Comparison of ENCODE assay signal across 9 cellular contexts in the genomic region with DNA sequence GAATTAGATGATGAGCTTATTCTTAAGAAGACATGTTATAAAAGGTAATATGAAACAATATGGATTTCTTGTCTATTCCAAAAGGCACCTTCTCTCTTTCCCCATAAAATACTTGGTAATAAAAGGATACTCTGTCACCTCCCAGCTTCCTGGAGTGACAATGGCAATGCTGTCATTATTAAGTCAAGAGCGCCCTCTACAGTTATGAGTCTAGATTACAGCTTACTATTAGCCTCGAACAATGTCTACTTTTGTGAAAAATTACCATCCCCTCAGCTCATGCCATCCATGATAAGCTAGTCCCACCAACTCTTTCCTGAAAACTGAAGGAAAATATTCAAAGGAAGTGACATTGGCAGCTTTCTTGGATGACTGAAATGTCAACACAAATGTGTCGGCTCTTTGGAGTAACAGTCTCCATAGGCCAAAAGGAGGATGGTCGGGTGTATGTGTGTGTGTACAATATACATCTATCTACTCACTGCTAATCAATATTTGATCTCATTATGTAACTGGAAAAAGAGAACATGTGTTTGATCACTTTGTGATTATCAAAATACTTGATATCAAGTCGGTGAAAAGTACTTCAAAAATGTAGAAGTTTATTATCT. TPM values are rescaled to one million over a fixed set of nuclear protein-coding genes. Genes with fewer than 3 reads are reported as not detected.
DNase-seq lines count a peak whose midpoint lies in the region; ATAC-seq, FAIRE-seq and TF ChIP-seq lines count a peak whose summit lies in the region.
"Had no signal": no experiment of that assay in that cellular context is flagged by ENCODE, and none has a peak within 500 bp of the region (broad histone marks: within the 10 kb centered on the region; RNA-seq: fewer than 3 reads in every experiment).

No MANE protein-coding gene starts in this region.

- no peak for TF ChIP-seq EP300 in sigmoid colon (IDR thresholded peaks at IDR 0.05)

- H3K27ac ChIP-seq in CD4-positive, alpha-beta T cell (ENCODE audit: low read depth, low read length): no peak overlapping the region
- peak overlapping the region in 1 of 4 donors; percentile 56 for H3K27ac ChIP-seq in sigmoid colon

- H3K9me3 ChIP-seq in CD4-positive, alpha-beta T cell (ENCODE audit: control insufficient read depth, low read length): no peaks in the 10 kb centered on the region
- H3K9me3 ChIP-seq in sigmoid colon: no peaks in the 10 kb centered on the region

- WGBS in sigmoid colon, 2 donors: 15 to 38% methylated on average over 5 of the region's 5 CpGs

- POLR2A ChIA-PET in CD4-positive, alpha-beta T cell (lab: Charles Lee): interaction anchor here (1.0 kb wide), 1 partner anchor 48 kb away, joined by 3 read pairs; no protein-coding TSS in a partner anchor

- intact Hi-C loops in CD4-positive, alpha-beta T cell (cut with DNase I, micrococcal nuclease): loop anchor here in 1 of 2 experiments (10.0 kb wide), 1 partner anchor 1053 kb away; no protein-coding TSS in a partner anchor
- intact Hi-C loops in sigmoid colon (cut with DNase I): loop anchor here (5.0 to 10.0 kb wide), 3 partner anchors 173 to 1051 kb away; no protein-coding TSS in a partner anchor

- H3K4me3 Mint-ChIP-seq in CD4-positive, alpha-beta T cell: no peak overlapping the region
- no peak overlapping the region for H3K4me3 Mint-ChIP-seq in glutamatergic neuron (ENCODE audit: unreplicated experiment)
- H3K4me3 Mint-ChIP-seq: IgD-negative memory B cell had no signal

- CTCF ChIA-PET in CD4-positive, alpha-beta T cell (lab: Charles Lee): interaction anchor here (1.3 to 1.7 kb wide), 2 partner anchors 11 to 161 kb away, joined by 3 to 4 read pairs; no protein-coding TSS in a partner anchor

- H3K27ac Mint-ChIP-seq in CD4-positive, alpha-beta T cell: no peak overlapping the region
- H3K27ac Mint-ChIP-seq in glutamatergic neuron (ENCODE audit: unreplicated experiment): no peak overlapping the region
- H3K27ac Mint-ChIP-seq: IgD-negative memory B cell had no signal

- no peaks in the 10 kb centered on the region for H3K9me3 Mint-ChIP-seq in CD4-positive, alpha-beta T cell
- H3K9me3 Mint-ChIP-seq in glutamatergic neuron (ENCODE audit: unreplicated experiment): peaks cover 2% of the 10 kb centered on the region

- peak; percentile 95 for FAIRE-seq in TTC549 (lab: Jason Lieb, UNC)

- H3K4me1 ChIP-seq in sigmoid colon: no peaks in the 10 kb centered on the region

- no peaks in the 10 kb centered on the region for H3K36me3 ChIP-seq in sigmoid colon

- peak; percentile 38 for TF ChIP-seq CTCF in CD4-positive, alpha-beta T cell (IDR thresholded peaks at IDR 0.05)
- TF ChIP-seq CTCF in glutamatergic neuron (IDR thresholded peaks at IDR 0.05; ENCODE audit: partially characterized antibody, unreplicated experiment) (peak; percentile 86), sigmoid colon (IDR thresholded peaks at IDR 0.05) (peak; percentile 12 to 61 (median 49))

- H3K36me3 Mint-ChIP-seq in CD4-positive, alpha-beta T cell (ENCODE audit: low read depth): no peaks in the 10 kb centered on the region
- no peaks in the 10 kb centered on the region for H3K36me3 Mint-ChIP-seq in glutamatergic neuron (ENCODE audit: unreplicated experiment)
- H3K36me3 Mint-ChIP-seq: IgD-negative memory B cell had no signal

- no peak for TF ChIP-seq POLR2A in sigmoid colon (IDR thresholded peaks at IDR 0.05)

- no peak overlapping the region for H3K4me3 ChIP-seq in sigmoid colon

- no peaks in the 10 kb centered on the region for H3K27me3 ChIP-seq in CD4-positive, alpha-beta T cell (ENCODE audit: control insufficient read depth, insufficient read depth, low read length)
- H3K27me3 ChIP-seq in sigmoid colon: no peaks in the 10 kb centered on the region

- H3K4me1 Mint-ChIP-seq in CD4-positive, alpha-beta T cell (ENCODE audit: low read depth): peaks cover 3% of the 10 kb centered on the region
- H3K4me1 Mint-ChIP-seq in glutamatergic neuron (ENCODE audit: low read depth, unreplicated experiment): peaks cover 14% of the 10 kb centered on the region

- peaks cover 10% of the 10 kb centered on the region for H3K27me3 Mint-ChIP-seq in CD4-positive, alpha-beta T cell
- H3K27me3 Mint-ChIP-seq in glutamatergic neuron (ENCODE audit: unreplicated experiment): peaks cover 2% of the 10 kb centered on the region

- no peak for DNase-seq in CD4-positive, alpha-beta T cell
- DNase-seq in NCI-H1694 (lab: John Stamatoyannopoulos, UW) (peak; percentile 90), glutamatergic neuron (no peak), sigmoid colon (no peak), GOT3 (lab: John Stamatoyannopoulos, UW) (no peak), NK-92 (lab: John Stamatoyannopoulos, UW; ENCODE audit: unreplicated experiment) (no peak)

- ATAC-seq in CD4-positive, alpha-beta T cell (ENCODE audit: poor library complexity): no peak
- peak; percentile 67 for ATAC-seq in GM19395 (IDR thresholded peaks at IDR 0.05; ENCODE audit: unreplicated experiment)

RNA-seq across cellular contexts. Expression of gene CDKN3, which starts 48.7 kb away (rescaled TPM):
- total RNA-seq in CD4-positive, alpha-beta T cell: 1 to 10 TPM in 1 of 2 experiments, under 1 TPM in 1; 0.61 to 1.4 TPM
- 4.4 TPM for total RNA-seq in glutamatergic neuron (ENCODE audit: unreplicated experiment)
- 1 to 10 TPM in 3 of 4 donors, not detected in 1; 1.1 to 2.4 (median 1.8) TPM for total RNA-seq in sigmoid colon
- 10 to 100 TPM; 10.8 to 41.8 (median 26.8) TPM for polyA plus RNA-seq in sigmoid colon
- polyA plus RNA-seq: IgD-negative memory B cell had no signal
